ENCODE assay signal across 1 cellular context in genomic region chr21:41321908-41322495, GRCh38.
TF ChIP-seq lines count a peak whose summit lies in the region.

No MANE protein-coding gene starts in this region.

TF ChIP-seq in SK-N-SH, 30 proteins besides CTCF, POLR2A, EP300 and RAD21 (continued from another document):
- no peak for TF ChIP-seq USF1 (IDR thresholded peaks at IDR 0.05; ENCODE audit: borderline replicate concordance, low read depth)
